8 cellular contexts compared by ENCODE assay signal in genomic region chr11:111378773-111379499, GRCh38. TPM values are rescaled to one million over a fixed set of nuclear protein-coding genes. Genes with fewer than 3 reads are reported as not detected.
DNase-seq lines count a peak whose midpoint lies in the region; ATAC-seq, FAIRE-seq and TF ChIP-seq lines count a peak whose summit lies in the region.

Gene POU2AF1 (minus strand): TSS chr11:111379275. CDS start chr11:111379177, 98 bp downstream.

- H3K4me1 ChIP-seq in lower lobe of right lung (no peaks in the 10 kb centered on the region), endodermal cell (ENCODE audit: control insufficient read depth, insufficient read depth, low read length) (no peaks in the 10 kb centered on the region)

- peak within 1 kb of the TSS; percentile 48 for H3K4me3 ChIP-seq in Jurkat, Clone E6-1 (ENCODE audit: low read length)
- peak within 1 kb of the TSS; percentile 6 for H3K4me3 ChIP-seq in lower lobe of right lung
- no peak within 1 kb of the TSS for H3K4me3 ChIP-seq in endodermal cell (ENCODE audit: low read length)

- H3K27me3 ChIP-seq in lower lobe of right lung (ENCODE audit: low read depth) (peaks cover 6% of the 10 kb centered on the region), endodermal cell (ENCODE audit: control insufficient read depth, insufficient read depth, low read length, poor library complexity, severe bottlenecking) (no peaks in the 10 kb centered on the region)

- H3K36me3 ChIP-seq in lower lobe of right lung (no peaks in the 10 kb centered on the region), endodermal cell (ENCODE audit: control insufficient read depth, insufficient read depth, low read length) (no peaks in the 10 kb centered on the region)

- H3K27me3 Mint-ChIP-seq in endodermal cell (ENCODE audit: insufficient read depth), result peaks cover 4% of the 10 kb centered on the region

- H3K9ac ChIP-seq in endodermal cell (ENCODE audit: extremely low read depth, low read length, poor library complexity, severe bottlenecking), result no peak within 1 kb of the TSS

- H3K4me1 Mint-ChIP-seq in endodermal cell, result peaks cover 11% of the 10 kb centered on the region

- H3K27ac Mint-ChIP-seq in endodermal cell, result no peak within 1 kb of the TSS

- FAIRE-seq in frontal cortex (lab: Jason Lieb, UNC), result no peak

- TF ChIP-seq CTCF in lower lobe of right lung (IDR thresholded peaks at IDR 0.05) (no peak), endodermal cell (conservative IDR thresholded peaks at IDR 0.05) (no peak)

- H3K27ac ChIP-seq in lower lobe of right lung (no peak within 1 kb of the TSS), endodermal cell (ENCODE audit: low read depth, low read length) (no peak within 1 kb of the TSS)

- H3K4me3 Mint-ChIP-seq in endodermal cell, result no peak within 1 kb of the TSS

- intact Hi-C loops in lower lobe of right lung (cut with DNase I), result no loop called here

- WGBS in endodermal cell (ENCODE audit: insufficient coverage in 1 of 2, insufficient read length in 1 of 2), 2 experiments, result 90 to 95% methylated on average over 7 to 30 of the region's 30 CpGs

- no peaks in the 10 kb centered on the region for H3K36me3 Mint-ChIP-seq in endodermal cell (ENCODE audit: low read depth)

- H3K9me3 Mint-ChIP-seq in endodermal cell, result no peaks in the 10 kb centered on the region

- DNase-seq in COLO668 (lab: John Stamatoyannopoulos, UW; ENCODE audit: unreplicated experiment) (peak; percentile 82), lower lobe of right lung (no peak), stromal cell of bone marrow (ENCODE audit: low read depth) (peak; percentile 16), endodermal cell (no peak), frontal cortex (ENCODE audit: low spot score in 2 of 2) (no peak)
- DNase-seq in Jurkat, Clone E6-1 (ENCODE audit: low read depth, low spot score), result peak; percentile 94
- peak; percentile 30 to 34 for DNase-seq in activated T-helper 1 cell treated with anti-CD3 and anti-CD28 coated beads, Interleukin-2, amount 50 U/mL, for 16 hours (ENCODE audit: low read depth in 1 of 2, low spot score in 1 of 2)

- ATAC-seq in GM21381 (IDR thresholded peaks at IDR 0.05; ENCODE audit: unreplicated experiment) (peak; percentile 73), lower lobe of right lung (peak; percentile 49 to 77)

- no peaks in the 10 kb centered on the region for H3K9me3 ChIP-seq in lower lobe of right lung
- H3K9me3 ChIP-seq in endodermal cell (ENCODE audit: control insufficient read depth, low read length), result no peaks in the 10 kb centered on the region

RNA-seq across cellular contexts. Expression of gene POU2AF1, which starts in this region (rescaled TPM):
- polyA plus RNA-seq in Jurkat, Clone E6-1 (2012; ENCODE audit: insufficient read depth, insufficient read length), result 1.7 TPM
- total RNA-seq in lower lobe of right lung, result 3.4 TPM
- under 1 TPM; 0.46 to 0.77 TPM for total RNA-seq in endodermal cell
- not detected for polyA plus RNA-seq in endodermal cell (2013, experiment 1 of 2)
- not detected for polyA plus RNA-seq in endodermal cell (2013, experiment 2 of 2)
- total RNA-seq in frontal cortex, result not detected

Comparison
In these comparisons a context has a peak if more than half of its experiments do, and no peak if none do; other contexts are left out.
1. DNase-seq: peak in COLO668 (single experiment), Jurkat, Clone E6-1 (single experiment), activated T-helper 1 cell treated with anti-CD3 and anti-CD28 coated beads, Interleukin-2, amount 50 U/mL, for 16 hours (2 of 2) and stromal cell of bone marrow (single experiment); none in lower lobe of right lung (single experiment), endodermal cell (single experiment) and frontal cortex (0 of 2).